Comparison of ENCODE assay signal across 13 cellular contexts in genomic region chr19:53257715-53258342, GRCh38. TPM values are rescaled to one million over a fixed set of nuclear protein-coding genes. Genes with fewer than 3 reads are reported as not detected.
"Had no signal": no experiment of that assay in that cellular context is flagged by ENCODE, and none has a peak within 500 bp of the region (broad histone marks: within the 10 kb centered on the region; RNA-seq: fewer than 3 reads in every experiment).

Gene VN1R2, plus strand, starts transcription at chr19:53258292. Its CDS starts 84 bp downstream, at chr19:53258376.

RNA-seq across cellular contexts. Expression of gene VN1R2, which starts in this region (rescaled TPM):
- total RNA-seq: body of pancreas, cardiac septum, chondrocyte, kidney epithelial cell, left lobe of liver, lower lobe of right lung, mucosa of descending colon, right lobe of liver, thyroid gland, ureter had no signal
- polyA plus RNA-seq: fibroblast of lung, immature natural killer cell, neural cell had no signal
